In the genomic region with DNA sequence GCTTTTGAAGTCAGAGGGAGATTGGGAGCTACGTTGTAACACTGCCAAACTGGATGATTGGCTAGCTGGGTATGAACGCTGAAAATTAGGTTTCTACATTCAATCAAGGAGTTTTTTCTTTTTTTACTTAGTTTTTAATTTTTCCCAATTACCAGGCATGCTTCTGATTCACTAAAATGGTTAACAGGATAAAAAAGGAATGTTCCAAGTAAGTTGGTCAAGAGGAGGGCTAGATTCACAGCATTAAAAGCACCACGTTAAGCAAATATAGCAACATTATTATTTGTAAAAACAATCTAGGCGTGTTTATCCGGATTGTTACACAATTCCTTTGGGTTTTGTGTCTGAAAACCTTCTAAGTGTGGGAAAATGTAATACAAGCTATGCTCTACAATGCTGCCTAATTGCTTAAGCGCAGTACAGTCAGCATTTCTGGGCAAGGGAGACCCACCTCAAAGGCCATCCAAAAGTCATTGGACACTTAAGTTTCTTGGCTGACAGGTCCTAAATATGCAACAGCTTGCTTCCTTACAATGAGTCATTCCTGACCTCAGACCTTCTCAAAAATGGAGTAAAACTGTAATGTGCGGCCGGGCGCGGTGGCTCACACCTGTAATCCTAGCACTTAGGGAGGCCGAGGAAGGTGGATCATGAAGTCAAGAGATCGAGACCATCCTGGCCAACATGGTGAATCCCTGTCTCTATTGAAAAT, we compare ENCODE assay signal across 8 cellular contexts. TPM values are rescaled to one million over a fixed set of nuclear protein-coding genes. Genes with fewer than 3 reads are reported as not detected.
DNase-seq lines count a peak whose midpoint lies in the region; ATAC-seq and TF ChIP-seq lines count a peak whose summit lies in the region.

No MANE protein-coding gene starts in this region.

- no peak for ATAC-seq in stimulated activated memory B cell treated with anti-CD40 and anti-IgM and Interleukin-4, amounts not matched to agents 10 μg/mL and 1 μg/mL and 100 μg/mL, for 72 hours
- no peak for ATAC-seq in GM18868 (IDR thresholded peaks at IDR 0.05; ENCODE audit: unreplicated experiment)

- H3K4me1 ChIP-seq in ascending aorta (peaks cover 16 to 25% of the 10 kb centered on the region in 2 donors), iPS-20b (ENCODE audit: insufficient read depth, low read length) (0 out of 2 replicates have a peak, but pooled peaks cover 3% of the 10 kb centered on the region)

- H3K9ac ChIP-seq in iPS-20b (ENCODE audit: low read depth, low read length): peak overlapping the region; percentile 99

- no TSS peak for BruUV-seq in Calu3 (replicated peaks; lab: Mats Ljungman, UMichigan)

- peaks cover 78% of the 10 kb centered on the region for H3K36me3 Mint-ChIP-seq in Calu3 (ENCODE audit: insufficient read depth, unreplicated experiment)
- H3K36me3 Mint-ChIP-seq in stimulated activated memory B cell treated with anti-CD40 and anti-IgM and Interleukin-4, amounts not matched to agents 10 μg/mL and 1 μg/mL and 100 μg/mL, for 72 hours: peaks cover 32% of the 10 kb centered on the region

- POLR2A ChIA-PET in HEK293T (lab: Yijun Ruan, JAX): interaction anchor here (0.9 to 4.6 kb wide), 12 partner anchors 11 to 175 kb away, joined by 3 to 185 read pairs (median 41); partner anchors contain the start of genes PXN, RAB35, RNU4-1 and RNU4-2

- no peaks in the 10 kb centered on the region for H3K9me3 Mint-ChIP-seq in Calu3 (ENCODE audit: low read depth, unreplicated experiment)
- H3K9me3 Mint-ChIP-seq in stimulated activated memory B cell treated with anti-CD40 and anti-IgM and Interleukin-4, amounts not matched to agents 10 μg/mL and 1 μg/mL and 100 μg/mL, for 72 hours: no peaks in the 10 kb centered on the region

- TF ChIP-seq CTCF in Calu3 (IDR thresholded peaks at IDR 0.05; ENCODE audit: unreplicated experiment): no peak
- no peak for TF ChIP-seq CTCF in ascending aorta (IDR thresholded peaks at IDR 0.05)

- peak overlapping the region; percentile 85 for H3K4me3 Mint-ChIP-seq in Calu3 (ENCODE audit: low read depth, unreplicated experiment)
- peak overlapping the region; percentile 93 for H3K4me3 Mint-ChIP-seq in stimulated activated memory B cell treated with anti-CD40 and anti-IgM and Interleukin-4, amounts not matched to agents 10 μg/mL and 1 μg/mL and 100 μg/mL, for 72 hours

- H3K27me3 Mint-ChIP-seq in Calu3 (ENCODE audit: unreplicated experiment): no peaks in the 10 kb centered on the region
- no peaks in the 10 kb centered on the region for H3K27me3 Mint-ChIP-seq in stimulated activated memory B cell treated with anti-CD40 and anti-IgM and Interleukin-4, amounts not matched to agents 10 μg/mL and 1 μg/mL and 100 μg/mL, for 72 hours

- H3K36me3 ChIP-seq in ascending aorta: peaks cover 37 to 39% of the 10 kb centered on the region in 2 donors
- H3K36me3 ChIP-seq in iPS-20b (ENCODE audit: insufficient read depth, low read depth, low read length): peaks cover 47% of the 10 kb centered on the region

- peak overlapping the region; percentile 96 for H3K27ac Mint-ChIP-seq in Calu3 (ENCODE audit: unreplicated experiment)
- H3K27ac Mint-ChIP-seq in stimulated activated memory B cell treated with anti-CD40 and anti-IgM and Interleukin-4, amounts not matched to agents 10 μg/mL and 1 μg/mL and 100 μg/mL, for 72 hours: peak overlapping the region; percentile 99

- H3K27me3 ChIP-seq in ascending aorta: no peaks in the 10 kb centered on the region
- H3K27me3 ChIP-seq in iPS-20b (ENCODE audit: insufficient read depth, low read length): no peaks in the 10 kb centered on the region

- intact Hi-C loops in Calu3 (cut with micrococcal nuclease; ENCODE audit: unreplicated experiment) (loop anchor here (2.0 kb wide), 1 partner anchor 65 kb away; the partner anchor contains the start of gene PXN), ascending aorta (cut with DNase I) (loop anchor here (2.0 to 5.0 kb wide), 2 partner anchors 65 to 383 kb away; partner anchors contain the start of genes POP5 and PXN)

- peak overlapping the region; percentile 73 to 74 for H3K27ac ChIP-seq in ascending aorta
- H3K27ac ChIP-seq in iPS-20b (ENCODE audit: low read length): peak overlapping the region; percentile 72

- H3K9me3 ChIP-seq in ascending aorta: no peaks in the 10 kb centered on the region
- H3K9me3 ChIP-seq in iPS-20b (ENCODE audit: insufficient read depth, low read depth, low read length): no peaks in the 10 kb centered on the region

- H3K4me3 ChIP-seq in ascending aorta (peak overlapping the region; percentile 74 to 84), iPS-20b (ENCODE audit: low read length) (peak overlapping the region; percentile 100)

- H3K4me1 Mint-ChIP-seq in Calu3 (ENCODE audit: low read depth, unreplicated experiment): peaks cover 22% of the 10 kb centered on the region
- H3K4me1 Mint-ChIP-seq in stimulated activated memory B cell treated with anti-CD40 and anti-IgM and Interleukin-4, amounts not matched to agents 10 μg/mL and 1 μg/mL and 100 μg/mL, for 72 hours: peaks cover 42% of the 10 kb centered on the region

- peak; percentile 30 for DNase-seq in Calu3
- DNase-seq in NCI-H226: peak; percentile 50
- peak in 1 of 2 donors; percentile 74 for DNase-seq in ascending aorta (ENCODE audit: low spot score in 2 of 2)
- no peak for DNase-seq in SHP77 treated with DMSO at 0.1 percent for 48 hours (lab: John Stamatoyannopoulos, UW)
- no peak for DNase-seq in HEK293T (ENCODE audit: extremely low spot score)

- CTCF ChIA-PET in Calu3 (lab: Charles Lee) (interaction anchor here (1.8 kb wide), 1 partner anchor 29 kb away, joined by 13 read pairs; no protein-coding TSS in a partner anchor), HEK293T (lab: Yijun Ruan, JAX) (no interaction called here)

TF ChIP-seq in HEK293T, 16 proteins besides CTCF, POLR2A, EP300 and RAD21:
- TF ChIP-seq NFRKB (IDR thresholded peaks at IDR 0.05) (no peak), L3MBTL2 (conservative IDR thresholded peaks at IDR 0.05) (no peak), ARNT (IDR thresholded peaks at IDR 0.05) (no peak), CTBP1 (IDR thresholded peaks at IDR 0.05; ENCODE audit: borderline replicate concordance) (no peak), LEF1 (IDR thresholded peaks at IDR 0.05; ENCODE audit: borderline replicate concordance) (no peak), ZNF384 (IDR thresholded peaks at IDR 0.05) (no peak), FOXA1 (IDR thresholded peaks at IDR 0.05) (no peak), SUZ12 (IDR thresholded peaks at IDR 0.05) (no peak), BHLHE40 (IDR thresholded peaks at IDR 0.05; ENCODE audit: borderline replicate concordance) (no peak), FOXK2 (IDR thresholded peaks at IDR 0.05) (no peak), ELF4 (IDR thresholded peaks at IDR 0.05) (no peak), FOXM1 (IDR thresholded peaks at IDR 0.05; ENCODE audit: borderline replicate concordance) (no peak), SP1 (IDR thresholded peaks at IDR 0.05) (no peak), TARDBP (IDR thresholded peaks at IDR 0.05) (no peak), HDGF (IDR thresholded peaks at IDR 0.05; ENCODE audit: borderline replicate concordance) (no peak)
- TF ChIP-seq, protein P1, sequence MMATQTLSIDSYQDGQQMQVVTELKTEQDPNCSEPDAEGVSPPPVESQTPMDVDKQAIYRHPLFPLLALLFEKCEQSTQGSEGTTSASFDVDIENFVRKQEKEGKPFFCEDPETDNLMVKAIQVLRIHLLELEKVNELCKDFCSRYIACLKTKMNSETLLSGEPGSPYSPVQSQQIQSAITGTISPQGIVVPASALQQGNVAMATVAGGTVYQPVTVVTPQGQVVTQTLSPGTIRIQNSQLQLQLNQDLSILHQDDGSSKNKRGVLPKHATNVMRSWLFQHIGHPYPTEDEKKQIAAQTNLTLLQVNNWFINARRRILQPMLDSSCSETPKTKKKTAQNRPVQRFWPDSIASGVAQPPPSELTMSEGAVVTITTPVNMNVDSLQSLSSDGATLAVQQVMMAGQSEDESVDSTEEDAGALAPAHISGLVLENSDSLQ (IDR thresholded peaks at IDR 0.05): no peak
TF ChIP-seq in HEK293T: peak in this region for 0.

RNA-seq across cellular contexts. Expression of gene RPLP0, which starts 1.2 kb away (rescaled TPM):
- total RNA-seq in Calu3 (2022): 1,595 and 1,852 TPM in 2 replicates
- 2,244 TPM for total RNA-seq in ascending aorta

RNA-seq across cellular contexts. Expression of gene GCN1, which starts 5.2 kb away (rescaled TPM):
- 168 and 188 TPM in 2 replicates for total RNA-seq in Calu3 (2022)
- 49.0 TPM for total RNA-seq in ascending aorta

Comparison
In these comparisons a context has a peak if more than half of its experiments do, and no peak if none do; other contexts are left out.
1. DNase-seq: peak in Calu3 (single experiment) and NCI-H226 (single experiment); none in SHP77 treated with DMSO at 0.1 percent for 48 hours (single experiment) and HEK293T (single experiment).